Comparison of ENCODE assay signal across 1 cellular context in the genomic region with DNA sequence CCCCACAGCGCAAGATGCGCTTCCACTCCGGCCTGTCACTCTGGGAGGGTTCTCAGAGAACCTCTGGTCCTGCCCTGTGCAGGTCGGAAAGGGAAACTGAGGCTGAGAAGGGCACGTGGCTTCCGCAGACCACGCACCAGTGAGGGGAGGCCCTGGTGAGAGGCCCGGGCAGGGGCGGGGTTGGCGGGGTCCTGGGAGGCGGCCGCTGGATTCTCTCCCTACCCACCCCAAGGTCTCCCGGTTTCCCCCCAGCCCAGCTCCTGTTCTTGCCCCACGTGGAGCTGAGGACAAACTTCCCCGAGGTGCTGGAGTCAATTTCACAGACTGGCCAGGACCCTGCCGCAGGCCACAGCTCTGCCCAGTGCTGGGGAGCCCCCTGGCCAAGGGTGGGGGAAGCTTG.
TF ChIP-seq lines count a peak whose summit lies in the region.

No MANE protein-coding gene starts in this region.

TF ChIP-seq in GM12878, 131 proteins besides CTCF, POLR2A, EP300 and RAD21:
- no peak for TF ChIP-seq BACH1 (IDR thresholded peaks at IDR 0.05; ENCODE audit: borderline replicate concordance)
- no peak for TF ChIP-seq ASH2L (IDR thresholded peaks at IDR 0.05; ENCODE audit: borderline replicate concordance, low read depth)
- TF ChIP-seq MTA3 (IDR thresholded peaks at IDR 0.05; ENCODE audit: borderline replicate concordance, low read length) = no peak
- no peak for TF ChIP-seq ZNF217 (IDR thresholded peaks at IDR 0.05)
- TF ChIP-seq FOXK2 (IDR thresholded peaks at IDR 0.05) = no peak
- TF ChIP-seq, protein P1, sequence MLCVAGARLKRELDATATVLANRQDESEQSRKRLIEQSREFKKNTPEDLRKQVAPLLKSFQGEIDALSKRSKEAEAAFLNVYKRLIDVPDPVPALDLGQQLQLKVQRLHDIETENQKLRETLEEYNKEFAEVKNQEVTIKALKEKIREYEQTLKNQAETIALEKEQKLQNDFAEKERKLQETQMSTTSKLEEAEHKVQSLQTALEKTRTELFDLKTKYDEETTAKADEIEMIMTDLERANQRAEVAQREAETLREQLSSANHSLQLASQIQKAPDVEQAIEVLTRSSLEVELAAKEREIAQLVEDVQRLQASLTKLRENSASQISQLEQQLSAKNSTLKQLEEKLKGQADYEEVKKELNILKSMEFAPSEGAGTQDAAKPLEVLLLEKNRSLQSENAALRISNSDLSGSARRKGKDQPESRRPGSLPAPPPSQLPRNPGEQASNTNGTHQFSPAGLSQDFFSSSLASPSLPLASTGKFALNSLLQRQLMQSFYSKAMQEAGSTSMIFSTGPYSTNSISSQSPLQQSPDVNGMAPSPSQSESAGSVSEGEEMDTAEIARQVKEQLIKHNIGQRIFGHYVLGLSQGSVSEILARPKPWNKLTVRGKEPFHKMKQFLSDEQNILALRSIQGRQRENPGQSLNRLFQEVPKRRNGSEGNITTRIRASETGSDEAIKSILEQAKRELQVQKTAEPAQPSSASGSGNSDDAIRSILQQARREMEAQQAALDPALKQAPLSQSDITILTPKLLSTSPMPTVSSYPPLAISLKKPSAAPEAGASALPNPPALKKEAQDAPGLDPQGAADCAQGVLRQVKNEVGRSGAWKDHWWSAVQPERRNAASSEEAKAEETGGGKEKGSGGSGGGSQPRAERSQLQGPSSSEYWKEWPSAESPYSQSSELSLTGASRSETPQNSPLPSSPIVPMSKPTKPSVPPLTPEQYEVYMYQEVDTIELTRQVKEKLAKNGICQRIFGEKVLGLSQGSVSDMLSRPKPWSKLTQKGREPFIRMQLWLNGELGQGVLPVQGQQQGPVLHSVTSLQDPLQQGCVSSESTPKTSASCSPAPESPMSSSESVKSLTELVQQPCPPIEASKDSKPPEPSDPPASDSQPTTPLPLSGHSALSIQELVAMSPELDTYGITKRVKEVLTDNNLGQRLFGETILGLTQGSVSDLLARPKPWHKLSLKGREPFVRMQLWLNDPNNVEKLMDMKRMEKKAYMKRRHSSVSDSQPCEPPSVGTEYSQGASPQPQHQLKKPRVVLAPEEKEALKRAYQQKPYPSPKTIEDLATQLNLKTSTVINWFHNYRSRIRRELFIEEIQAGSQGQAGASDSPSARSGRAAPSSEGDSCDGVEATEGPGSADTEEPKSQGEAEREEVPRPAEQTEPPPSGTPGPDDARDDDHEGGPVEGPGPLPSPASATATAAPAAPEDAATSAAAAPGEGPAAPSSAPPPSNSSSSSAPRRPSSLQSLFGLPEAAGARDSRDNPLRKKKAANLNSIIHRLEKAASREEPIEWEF (IDR thresholded peaks at IDR 0.05; ENCODE audit: insufficient replicate concordance, low read depth, low read length) = no peak
- TF ChIP-seq, protein P2, sequence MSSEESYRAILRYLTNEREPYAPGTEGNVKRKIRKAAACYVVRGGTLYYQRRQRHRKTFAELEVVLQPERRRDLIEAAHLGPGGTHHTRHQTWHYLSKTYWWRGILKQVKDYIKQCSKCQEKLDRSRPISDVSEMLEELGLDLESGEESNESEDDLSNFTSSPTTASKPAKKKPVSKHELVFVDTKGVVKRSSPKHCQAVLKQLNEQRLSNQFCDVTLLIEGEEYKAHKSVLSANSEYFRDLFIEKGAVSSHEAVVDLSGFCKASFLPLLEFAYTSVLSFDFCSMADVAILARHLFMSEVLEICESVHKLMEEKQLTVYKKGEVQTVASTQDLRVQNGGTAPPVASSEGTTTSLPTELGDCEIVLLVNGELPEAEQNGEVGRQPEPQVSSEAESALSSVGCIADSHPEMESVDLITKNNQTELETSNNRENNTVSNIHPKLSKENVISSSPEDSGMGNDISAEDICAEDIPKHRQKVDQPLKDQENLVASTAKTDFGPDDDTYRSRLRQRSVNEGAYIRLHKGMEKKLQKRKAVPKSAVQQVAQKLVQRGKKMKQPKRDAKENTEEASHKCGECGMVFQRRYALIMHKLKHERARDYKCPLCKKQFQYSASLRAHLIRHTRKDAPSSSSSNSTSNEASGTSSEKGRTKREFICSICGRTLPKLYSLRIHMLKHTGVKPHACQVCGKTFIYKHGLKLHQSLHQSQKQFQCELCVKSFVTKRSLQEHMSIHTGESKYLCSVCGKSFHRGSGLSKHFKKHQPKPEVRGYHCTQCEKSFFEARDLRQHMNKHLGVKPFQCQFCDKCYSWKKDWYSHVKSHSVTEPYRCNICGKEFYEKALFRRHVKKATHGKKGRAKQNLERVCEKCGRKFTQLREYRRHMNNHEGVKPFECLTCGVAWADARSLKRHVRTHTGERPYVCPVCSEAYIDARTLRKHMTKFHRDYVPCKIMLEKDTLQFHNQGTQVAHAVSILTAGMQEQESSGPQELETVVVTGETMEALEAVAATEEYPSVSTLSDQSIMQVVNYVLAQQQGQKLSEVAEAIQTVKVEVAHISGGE (CRISPR knock-in tag; IDR thresholded peaks at IDR 0.05) = no peak
- TF ChIP-seq, protein P3, sequence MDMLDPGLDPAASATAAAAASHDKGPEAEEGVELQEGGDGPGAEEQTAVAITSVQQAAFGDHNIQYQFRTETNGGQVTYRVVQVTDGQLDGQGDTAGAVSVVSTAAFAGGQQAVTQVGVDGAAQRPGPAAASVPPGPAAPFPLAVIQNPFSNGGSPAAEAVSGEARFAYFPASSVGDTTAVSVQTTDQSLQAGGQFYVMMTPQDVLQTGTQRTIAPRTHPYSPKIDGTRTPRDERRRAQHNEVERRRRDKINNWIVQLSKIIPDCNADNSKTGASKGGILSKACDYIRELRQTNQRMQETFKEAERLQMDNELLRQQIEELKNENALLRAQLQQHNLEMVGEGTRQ (IDR thresholded peaks at IDR 0.05; ENCODE audit: borderline replicate concordance, low read depth, low read length) = no peak
- no peak for TF ChIP-seq NR2F1 (conservative IDR thresholded peaks at IDR 0.05)
- TF ChIP-seq PML (IDR thresholded peaks at IDR 0.05; ENCODE audit: low read length) = no peak
- no peak for TF ChIP-seq RAD51 (IDR thresholded peaks at IDR 0.05)
- no peak for TF ChIP-seq MTA2 (IDR thresholded peaks at IDR 0.05; ENCODE audit: low read depth)
- no peak for TF ChIP-seq ZNF207 (IDR thresholded peaks at IDR 0.05; ENCODE audit: borderline replicate concordance)
- TF ChIP-seq, protein P4, sequence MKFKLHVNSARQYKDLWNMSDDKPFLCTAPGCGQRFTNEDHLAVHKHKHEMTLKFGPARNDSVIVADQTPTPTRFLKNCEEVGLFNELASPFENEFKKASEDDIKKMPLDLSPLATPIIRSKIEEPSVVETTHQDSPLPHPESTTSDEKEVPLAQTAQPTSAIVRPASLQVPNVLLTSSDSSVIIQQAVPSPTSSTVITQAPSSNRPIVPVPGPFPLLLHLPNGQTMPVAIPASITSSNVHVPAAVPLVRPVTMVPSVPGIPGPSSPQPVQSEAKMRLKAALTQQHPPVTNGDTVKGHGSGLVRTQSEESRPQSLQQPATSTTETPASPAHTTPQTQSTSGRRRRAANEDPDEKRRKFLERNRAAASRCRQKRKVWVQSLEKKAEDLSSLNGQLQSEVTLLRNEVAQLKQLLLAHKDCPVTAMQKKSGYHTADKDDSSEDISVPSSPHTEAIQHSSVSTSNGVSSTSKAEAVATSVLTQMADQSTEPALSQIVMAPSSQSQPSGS (IDR thresholded peaks at IDR 0.05; ENCODE audit: low read length) = no peak
- no peak for TF ChIP-seq BRCA1 (IDR thresholded peaks at IDR 0.05; ENCODE audit: low read depth, low read length)
- no peak for TF ChIP-seq YY1 (IDR thresholded peaks at IDR 0.05; ENCODE audit: low read depth, low read length)
